Comparison of ENCODE assay signal across 1 cellular context in genomic region chr18:30800800-30801199, GRCh38.
TF ChIP-seq lines count a peak whose summit lies in the region.

No MANE protein-coding gene starts in this region.

TF ChIP-seq in HepG2, 621 proteins besides CTCF, POLR2A, EP300 and RAD21 (continued from another document):
- no peak for TF ChIP-seq SKIL (CRISPR knock-in tag; IDR thresholded peaks at IDR 0.05; ENCODE audit: borderline replicate concordance)
- TF ChIP-seq THAP7 (CRISPR knock-in tag; IDR thresholded peaks at IDR 0.05): no peak
- TF ChIP-seq KLF9 (CRISPR knock-in tag; IDR thresholded peaks at IDR 0.05; ENCODE audit: low read depth): no peak
- TF ChIP-seq ZNF776 (CRISPR knock-in tag; IDR thresholded peaks at IDR 0.05): no peak
- no peak for TF ChIP-seq HDAC6 (IDR thresholded peaks at IDR 0.05; ENCODE audit: low read depth, low read length)
- TF ChIP-seq PRDM10 (CRISPR knock-in tag; IDR thresholded peaks at IDR 0.05; ENCODE audit: low read depth): no peak
- no peak for TF ChIP-seq ZNF879 (CRISPR knock-in tag; IDR thresholded peaks at IDR 0.05)
- TF ChIP-seq TBX3 (IDR thresholded peaks at IDR 0.05; ENCODE audit: borderline replicate concordance): no peak
- no peak for TF ChIP-seq TEF (CRISPR knock-in tag; IDR thresholded peaks at IDR 0.05)
